In genomic region chr2:224882291-224883171, GRCh38 we compare ENCODE assay signal across 12 cellular contexts.
DNase-seq lines count a peak whose midpoint lies in the region; ATAC-seq and TF ChIP-seq lines count a peak whose summit lies in the region.
"Had no signal": no experiment of that assay in that cellular context is flagged by ENCODE, and none has a peak within 500 bp of the region (broad histone marks: within the 10 kb centered on the region; RNA-seq: fewer than 3 reads in every experiment).

No MANE protein-coding gene starts in this region.

- no peaks in the 10 kb centered on the region for H3K27me3 ChIP-seq in MM.1S (replicated peaks; ENCODE audit: insufficient read depth, low read length)

- H3K4me1 Mint-ChIP-seq in Calu3 (ENCODE audit: low read depth, unreplicated experiment) (peaks cover 46% of the 10 kb centered on the region), natural killer cell (peaks cover 27 to 36% of the 10 kb centered on the region in 2 donors)

- no peaks in the 10 kb centered on the region for H3K79me2 ChIP-seq in MM.1S (ENCODE audit: low read length)
- H3K79me2 ChIP-seq: parathyroid adenoma had no signal

- H3K4me3 Mint-ChIP-seq in Calu3 (ENCODE audit: low read depth, unreplicated experiment) (peak overlapping the region; percentile 32), natural killer cell (no peak overlapping the region)
- H3K4me3 Mint-ChIP-seq: type B pancreatic cell had no signal

- H3K4me2 ChIP-seq in MM.1S (ENCODE audit: low read depth, low read length): no peak overlapping the region

- no peaks in the 10 kb centered on the region for H3K27me3 Mint-ChIP-seq in Calu3 (ENCODE audit: unreplicated experiment)
- H3K27me3 Mint-ChIP-seq in natural killer cell (ENCODE audit: low read depth in 2 of 2): no peaks in the 10 kb centered on the region

- H3K36me3 Mint-ChIP-seq in Calu3 (ENCODE audit: insufficient read depth, unreplicated experiment) (peaks cover 5% of the 10 kb centered on the region), natural killer cell (peaks cover 21% of the 10 kb centered on the region)
- H3K36me3 Mint-ChIP-seq: type B pancreatic cell had no signal

- no peaks in the 10 kb centered on the region for H3F3A ChIP-seq in MM.1S (ENCODE audit: insufficient read depth, low read length)

- no peak overlapping the region for H2AFZ ChIP-seq in MM.1S (ENCODE audit: low read length)
- H2AFZ ChIP-seq: parathyroid adenoma had no signal

- no peaks in the 10 kb centered on the region for H3K9me3 Mint-ChIP-seq in Calu3 (ENCODE audit: low read depth, unreplicated experiment)
- H3K9me3 Mint-ChIP-seq in natural killer cell: no peaks in the 10 kb centered on the region
- H3K9me3 Mint-ChIP-seq: type B pancreatic cell had no signal

- BruUV-seq in Calu3 (replicated peaks; lab: Mats Ljungman, UMichigan): no TSS peak

- TF ChIP-seq CTCF in Calu3 (IDR thresholded peaks at IDR 0.05; ENCODE audit: unreplicated experiment) (no peak), astrocyte of the cerebellum (IDR thresholded peaks at IDR 0.05; ENCODE audit: low read depth, low read length, missing control alignments) (no peak), natural killer cell (IDR thresholded peaks at IDR 0.05) (no peak), MM.1S (IDR thresholded peaks at IDR 0.05; ENCODE audit: low read length) (no peak), GM13976 (IDR thresholded peaks at IDR 0.05; ENCODE audit: borderline replicate concordance, control extremely low read depth, extremely low read depth, insufficient read depth, missing control alignments) (no peak)

- no peaks in the 10 kb centered on the region for H3K9me2 ChIP-seq in MM.1S (replicated peaks; ENCODE audit: insufficient read depth, low read length)

- intact Hi-C loops in Calu3 (cut with micrococcal nuclease; ENCODE audit: unreplicated experiment): loop anchor here (2.0 to 10.0 kb wide), 2 partner anchors 88 to 122 kb away; no protein-coding TSS in a partner anchor
- intact Hi-C loops in natural killer cell (cut with micrococcal nuclease): no loop called here

- CTCF ChIA-PET in Calu3 (lab: Charles Lee): interaction anchor here (0.7 to 2.6 kb wide), 2 partner anchors 28 to 454 kb away, joined by 3 to 10 read pairs; no protein-coding TSS in a partner anchor

- H3K4me3 ChIP-seq in astrocyte of the cerebellum (ENCODE audit: low read depth, low read length) (no peak overlapping the region), MM.1S (ENCODE audit: low read length) (no peak overlapping the region)

- no peaks in the 10 kb centered on the region for H3K9me3 ChIP-seq in MM.1S (replicated peaks; ENCODE audit: insufficient read depth, low read length)

- H3K36me3 ChIP-seq in MM.1S (replicated peaks; ENCODE audit: insufficient read depth, low read length): no peaks in the 10 kb centered on the region

- in situ Hi-C loops in astrocyte of the cerebellum (cut with HindIII; ENCODE audit: low sequenced_read_pairs): loop anchor here (5.0 kb wide), 2 partner anchors 40 to 90 kb away; no protein-coding TSS in a partner anchor
- in situ Hi-C loops in GM13976 (cut with MboI; ENCODE audit: low sequenced_read_pairs, unreplicated experiment): no loop called here

- ATAC-seq in natural killer cell: no peak
- ATAC-seq: HepG2 had no signal

- H3K4me1 ChIP-seq in MM.1S (ENCODE audit: low read length): no peaks in the 10 kb centered on the region
- H3K4me1 ChIP-seq: parathyroid adenoma had no signal

- H3K27ac Mint-ChIP-seq in Calu3 (ENCODE audit: unreplicated experiment): peak overlapping the region; percentile 78
- H3K27ac Mint-ChIP-seq in natural killer cell: peak overlapping the region; percentile 69 to 74
- H3K27ac Mint-ChIP-seq: type B pancreatic cell had no signal

- H3K27ac ChIP-seq in MM.1S (ENCODE audit: low read length): no peak overlapping the region
- H3K27ac ChIP-seq: parathyroid adenoma had no signal

- H3K9ac ChIP-seq in MM.1S (ENCODE audit: low read length): no peak overlapping the region
- H3K9ac ChIP-seq: parathyroid adenoma had no signal

- no peaks in the 10 kb centered on the region for H4K20me1 ChIP-seq in MM.1S (ENCODE audit: insufficient read depth, low read length)

- no peak for DNase-seq in Calu3
- peak; percentile 92 for DNase-seq in HT1080 (ENCODE audit: low read depth)
- peak; percentile 86 for DNase-seq in astrocyte of the cerebellum (ENCODE audit: low read depth)
- DNase-seq in natural killer cell: no peak
- DNase-seq in NK-92 treated with Interleukin-12 subunit alpha and Interleukin-12 subunit beta, amount 100 ng/mL, for 24 hours (lab: John Stamatoyannopoulos, UW): no peak
- DNase-seq in NCI-H510A (lab: John Stamatoyannopoulos, UW): no peak
- DNase-seq in MM.1S: no peak
- no peak for DNase-seq in GM13976 (ENCODE audit: low spot score)
- DNase-seq: T-helper 9 cell had no signal

Comparison
In these comparisons a context has a peak if more than half of its experiments do, and no peak if none do; other contexts are left out.
1. DNase-seq: peak in HT1080 (single experiment) and astrocyte of the cerebellum (single experiment); none in Calu3 (single experiment), natural killer cell (single experiment), NK-92 treated with Interleukin-12 subunit alpha and Interleukin-12 subunit beta, amount 100 ng/mL, for 24 hours (single experiment), NCI-H510A (single experiment), MM.1S (single experiment) and GM13976 (single experiment).